ENCODE assay signal across 14 cellular contexts in the genomic region with DNA sequence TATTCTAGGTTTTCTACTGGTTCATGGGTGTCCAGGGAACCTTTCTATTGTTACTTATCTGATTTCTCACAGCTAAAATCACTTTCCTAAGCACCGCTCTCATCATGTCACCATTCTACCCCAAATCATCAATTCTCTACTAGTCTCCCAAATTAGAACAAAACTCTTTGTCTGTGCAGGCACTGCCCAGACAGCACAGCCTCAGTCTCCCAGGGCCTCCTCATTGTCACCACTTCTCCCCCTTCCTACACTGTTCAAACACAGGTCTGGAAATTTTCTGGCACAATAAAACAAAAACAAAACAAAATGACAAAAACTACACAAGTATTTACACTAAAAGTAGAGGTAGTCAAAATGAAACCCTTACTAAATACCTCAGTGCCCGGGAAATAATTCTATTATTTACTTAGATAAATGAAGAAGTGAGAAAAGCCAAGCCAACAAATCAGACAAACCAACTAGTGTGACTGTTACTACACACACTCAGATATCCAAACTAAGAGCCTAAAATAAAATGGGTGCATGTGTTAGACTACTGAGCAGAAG.
DNase-seq lines count a peak whose midpoint lies in the region; ATAC-seq and TF ChIP-seq lines count a peak whose summit lies in the region.
"Had no signal": no experiment of that assay in that cellular context is flagged by ENCODE, and none has a peak within 500 bp of the region (broad histone marks: within the 10 kb centered on the region; RNA-seq: fewer than 3 reads in every experiment).

No MANE protein-coding gene starts in this region.

- POLR2A ChIA-PET in activated B cell treated with CpG ODN at 0.5 μM for 24 hours (lab: Charles Lee): interaction anchor here (0.7 to 3.2 kb wide), 4 partner anchors 13 to 135 kb away, joined by 3 to 23 read pairs (median 14); no protein-coding TSS in a partner anchor

- no peaks in the 10 kb centered on the region for H3K9me3 Mint-ChIP-seq in activated naive CD8-positive, alpha-beta T cell treated with anti-CD3 and anti-CD28 coated beads, Interleukin-2, amount 50 U/mL, for 24 hours
- no peaks in the 10 kb centered on the region for H3K9me3 Mint-ChIP-seq in activated naive CD8-positive, alpha-beta T cell treated with anti-CD3 and anti-CD28 coated beads for 36 hours
- H3K9me3 Mint-ChIP-seq in activated B cell treated with CpG ODN at 0.5 μM for 24 hours: no peaks in the 10 kb centered on the region
- H3K9me3 Mint-ChIP-seq: H9, nephron progenitor cell had no signal

- no peak overlapping the region for H2AFZ ChIP-seq in osteoblast (ENCODE audit: low read length)

- ATAC-seq in activated naive CD8-positive, alpha-beta T cell treated with anti-CD3 and anti-CD28 coated beads, Interleukin-2, amount 50 U/mL, for 24 hours: no peak
- peak; percentile 54 for ATAC-seq in HG02852 (IDR thresholded peaks at IDR 0.05; ENCODE audit: unreplicated experiment)
- peak; percentile 78 for ATAC-seq in activated B cell treated with CpG ODN at 0.5 μM for 24 hours (ENCODE audit: low read depth)
- ATAC-seq: activated CD4-positive, alpha-beta T cell treated with anti-CD3 and anti-CD28 coated beads for 36 hours; left ventricle myocardium superior had no signal

- H3K4me1 ChIP-seq in vagina: no peaks in the 10 kb centered on the region
- no peaks in the 10 kb centered on the region for H3K4me1 ChIP-seq in osteoblast (ENCODE audit: insufficient read depth, low read length)
- H3K4me1 ChIP-seq: suprapubic skin had no signal

- TF ChIP-seq CTCF in activated B cell treated with CpG ODN at 0.5 μM for 24 hours (IDR thresholded peaks at IDR 0.05) (no peak), vagina (IDR thresholded peaks at IDR 0.05) (no peak), osteoblast (IDR thresholded peaks at IDR 0.05; ENCODE audit: extremely low read depth, low read depth, low read length) (no peak)

- H3K4me2 ChIP-seq in osteoblast (ENCODE audit: insufficient read depth, low read length): no peak overlapping the region

- H3K4me3 ChIP-seq in vagina: no peak overlapping the region
- no peak overlapping the region for H3K4me3 ChIP-seq in osteoblast (ENCODE audit: insufficient read depth, low read length)
- H3K4me3 ChIP-seq: suprapubic skin had no signal

- no peak for DNase-seq in activated naive CD8-positive, alpha-beta T cell treated with anti-CD3 and anti-CD28 coated beads, Interleukin-2, amount 50 U/mL, for 24 hours
- no peak for DNase-seq in activated naive CD8-positive, alpha-beta T cell treated with anti-CD3 and anti-CD28 coated beads for 36 hours
- DNase-seq in activated B cell treated with CpG ODN at 0.5 μM for 24 hours: no peak
- no peak for DNase-seq in HUDEP-2 (lab: John Stamatoyannopoulos, UW; ENCODE audit: unreplicated experiment in 76 of 76)
- no peak for DNase-seq in vagina (ENCODE audit: extremely low spot score in 2 of 2)
- no peak for DNase-seq in osteoblast (ENCODE audit: insufficient read length, low spot score, missing footprints)
- DNase-seq in stimulated activated CD4-positive, alpha-beta T cell treated with anti-CD3 and anti-CD28 coated beads, Interleukin-15, amount 100 ng/mL, for 24 hours: no peak
- DNase-seq: activated CD4-positive, alpha-beta T cell treated with anti-CD3 and anti-CD28 coated beads for 36 hours; H9; left ventricle myocardium superior; NCI-H1092 treated with DMSO at 0.1 percent for 48 hours; nephron progenitor cell had no signal

- no peak for TF ChIP-seq POLR2A in vagina (IDR thresholded peaks at IDR 0.05)

- H3K27me3 Mint-ChIP-seq in activated naive CD8-positive, alpha-beta T cell treated with anti-CD3 and anti-CD28 coated beads, Interleukin-2, amount 50 U/mL, for 24 hours: no peaks in the 10 kb centered on the region
- no peaks in the 10 kb centered on the region for H3K27me3 Mint-ChIP-seq in activated naive CD8-positive, alpha-beta T cell treated with anti-CD3 and anti-CD28 coated beads for 36 hours
- H3K27me3 Mint-ChIP-seq in activated B cell treated with CpG ODN at 0.5 μM for 24 hours: no peaks in the 10 kb centered on the region
- H3K27me3 Mint-ChIP-seq: activated CD4-positive, alpha-beta T cell treated with anti-CD3 and anti-CD28 coated beads for 36 hours had no signal

- peaks cover 6% of the 10 kb centered on the region for H3K4me1 Mint-ChIP-seq in activated naive CD8-positive, alpha-beta T cell treated with anti-CD3 and anti-CD28 coated beads, Interleukin-2, amount 50 U/mL, for 24 hours
- peaks cover 4% of the 10 kb centered on the region for H3K4me1 Mint-ChIP-seq in activated naive CD8-positive, alpha-beta T cell treated with anti-CD3 and anti-CD28 coated beads for 36 hours
- peaks cover 23% of the 10 kb centered on the region for H3K4me1 Mint-ChIP-seq in activated B cell treated with CpG ODN at 0.5 μM for 24 hours

- intact Hi-C loops in activated B cell treated with CpG ODN at 0.5 μM for 24 hours (cut with micrococcal nuclease) (loop anchor here (1.0 to 5.0 kb wide), 2 partner anchors 46 to 121 kb away; no protein-coding TSS in a partner anchor), vagina (cut with DNase I) (no loop called here)

- H3K27ac ChIP-seq in vagina (no peak overlapping the region), osteoblast (ENCODE audit: low read depth, low read length) (no peak overlapping the region)
- H3K27ac ChIP-seq: suprapubic skin had no signal

- H3K79me2 ChIP-seq in osteoblast (ENCODE audit: insufficient read depth, low read length): no peaks in the 10 kb centered on the region

- H3K9me3 ChIP-seq in vagina: no peaks in the 10 kb centered on the region
- H3K9me3 ChIP-seq in osteoblast (ENCODE audit: low read depth, low read length): no peaks in the 10 kb centered on the region
- H3K9me3 ChIP-seq: suprapubic skin had no signal

- peak overlapping the region; percentile 36 for H3K27ac Mint-ChIP-seq in activated naive CD8-positive, alpha-beta T cell treated with anti-CD3 and anti-CD28 coated beads, Interleukin-2, amount 50 U/mL, for 24 hours
- H3K27ac Mint-ChIP-seq in activated naive CD8-positive, alpha-beta T cell treated with anti-CD3 and anti-CD28 coated beads for 36 hours: no peak overlapping the region
- peak overlapping the region; percentile 83 for H3K27ac Mint-ChIP-seq in activated B cell treated with CpG ODN at 0.5 μM for 24 hours
- H3K27ac Mint-ChIP-seq: activated CD4-positive, alpha-beta T cell treated with anti-CD3 and anti-CD28 coated beads for 36 hours; H9; nephron progenitor cell had no signal

- H3K27me3 ChIP-seq in vagina: no peaks in the 10 kb centered on the region
- no peaks in the 10 kb centered on the region for H3K27me3 ChIP-seq in osteoblast (ENCODE audit: insufficient read depth, low read length)
- H3K27me3 ChIP-seq: suprapubic skin had no signal

- CTCF ChIA-PET in activated B cell treated with CpG ODN at 0.5 μM for 24 hours (lab: Charles Lee): no interaction called here

- H3K4me3 Mint-ChIP-seq in activated naive CD8-positive, alpha-beta T cell treated with anti-CD3 and anti-CD28 coated beads, Interleukin-2, amount 50 U/mL, for 24 hours: no peak overlapping the region
- no peak overlapping the region for H3K4me3 Mint-ChIP-seq in activated naive CD8-positive, alpha-beta T cell treated with anti-CD3 and anti-CD28 coated beads for 36 hours
- H3K4me3 Mint-ChIP-seq in activated B cell treated with CpG ODN at 0.5 μM for 24 hours: peak overlapping the region; percentile 39
- H3K4me3 Mint-ChIP-seq: activated CD4-positive, alpha-beta T cell treated with anti-CD3 and anti-CD28 coated beads for 36 hours; H9; nephron progenitor cell had no signal

- H3K36me3 ChIP-seq in vagina (no peaks in the 10 kb centered on the region), osteoblast (ENCODE audit: insufficient read depth, low read length) (no peaks in the 10 kb centered on the region)
- H3K36me3 ChIP-seq: suprapubic skin had no signal

- no peaks in the 10 kb centered on the region for H4K20me1 ChIP-seq in osteoblast (ENCODE audit: insufficient read depth, low read length)

- H3K36me3 Mint-ChIP-seq in activated naive CD8-positive, alpha-beta T cell treated with anti-CD3 and anti-CD28 coated beads, Interleukin-2, amount 50 U/mL, for 24 hours (ENCODE audit: low read depth): peaks cover 3% of the 10 kb centered on the region
- no peaks in the 10 kb centered on the region for H3K36me3 Mint-ChIP-seq in activated naive CD8-positive, alpha-beta T cell treated with anti-CD3 and anti-CD28 coated beads for 36 hours
- peaks cover 2% of the 10 kb centered on the region for H3K36me3 Mint-ChIP-seq in activated B cell treated with CpG ODN at 0.5 μM for 24 hours (ENCODE audit: low read depth)
